14 cellular contexts compared by ENCODE assay signal in genomic region chr1:227212164-227212563, GRCh38.
DNase-seq lines count a peak whose midpoint lies in the region; ATAC-seq and TF ChIP-seq lines count a peak whose summit lies in the region.
"Had no signal": no experiment of that assay in that cellular context is flagged by ENCODE, and none has a peak within 500 bp of the region (broad histone marks: within the 10 kb centered on the region; RNA-seq: fewer than 3 reads in every experiment).

No MANE protein-coding gene starts in this region.

- H3K4me3 ChIP-seq in GM23338 (no peak overlapping the region), PC-3 (ENCODE audit: low read length) (no peak overlapping the region), endodermal cell (ENCODE audit: low read length) (no peak overlapping the region)
- H3K4me3 ChIP-seq: A549 had no signal

- TF ChIP-seq CTCF in GM23338 (conservative IDR thresholded peaks at IDR 0.05; ENCODE audit: low read depth in 2 of 2) (no peak), PC-3 (conservative IDR thresholded peaks at IDR 0.05; ENCODE audit: low read depth, low read length) (no peak), endodermal cell (conservative IDR thresholded peaks at IDR 0.05) (no peak)

- POLR2A ChIA-PET in PC-3 (lab: Charles Lee; ENCODE audit: unreplicated experiment), result no interaction called here

- H3K4me2 ChIP-seq in GM23338, result no peak overlapping the region
- no peak overlapping the region for H3K4me2 ChIP-seq in PC-3 (ENCODE audit: low read length)
- H3K4me2 ChIP-seq: A549 had no signal

- H3K9me3 Mint-ChIP-seq in GM23338 (no peaks in the 10 kb centered on the region), endodermal cell (peaks cover 2% of the 10 kb centered on the region)
- H3K9me3 Mint-ChIP-seq: CD14-positive monocyte; CD8-positive, alpha-beta T cell; IgD-negative memory B cell had no signal

- ATAC-seq in GM23338, result no peak
- ATAC-seq in PC-3, result no peak
- no peak for ATAC-seq in GM21390 (IDR thresholded peaks at IDR 0.05; ENCODE audit: unreplicated experiment)
- ATAC-seq: A549; CD8-positive, alpha-beta T cell had no signal

- H3F3A ChIP-seq in GM23338 (replicated peaks; ENCODE audit: low read depth) (no peaks in the 10 kb centered on the region), PC-3 (ENCODE audit: low read length, unreplicated experiment) (no peaks in the 10 kb centered on the region)

- DNase-seq in GM23338 (ENCODE audit: low spot score) (no peak), PC-3 (peak; percentile 32), endodermal cell (no peak), Ammon's horn (ENCODE audit: low spot score) (no peak)
- no peak for DNase-seq in stimulated activated CD4-positive, alpha-beta T cell treated with anti-CD3 and anti-CD28 coated beads, Interleukin-2, amount 100 ng/mL, for 24 hours
- DNase-seq: CD8-positive, alpha-beta T cell; COR-L47; DND-41; GF-D8; HCEC 1CT had no signal

- H3K4me1 Mint-ChIP-seq in GM23338, result peaks cover 2% of the 10 kb centered on the region; the same call in 1 of the 3 replicates
- no peaks in the 10 kb centered on the region for H3K4me1 Mint-ChIP-seq in endodermal cell
- H3K4me1 Mint-ChIP-seq: CD14-positive monocyte, IgD-negative memory B cell had no signal

- WGBS in endodermal cell (ENCODE audit: insufficient coverage in 1 of 2, insufficient read length in 1 of 2), 2 experiments, result 92 to 95% methylated on average over 3 of the region's 3 CpGs

- H3K36me3 ChIP-seq in GM23338 (ENCODE audit: insufficient read depth), result no peaks in the 10 kb centered on the region
- H3K36me3 ChIP-seq in PC-3 (ENCODE audit: low read depth, low read length), result no peaks in the 10 kb centered on the region
- H3K36me3 ChIP-seq in endodermal cell (ENCODE audit: control insufficient read depth, insufficient read depth, low read length), result peaks cover 12% of the 10 kb centered on the region

- CTCF ChIA-PET in PC-3 (lab: Charles Lee), result no interaction called here

- no TSS peak for BruUV-seq in PC-3 (replicated peaks; lab: Mats Ljungman, UMichigan)

- H3K4me1 ChIP-seq in GM23338 (ENCODE audit: insufficient read depth) (no peaks in the 10 kb centered on the region), PC-3 (ENCODE audit: insufficient read depth, low read length) (peaks cover 26% of the 10 kb centered on the region), endodermal cell (ENCODE audit: control insufficient read depth, insufficient read depth, low read length) (no peaks in the 10 kb centered on the region)

- H3K27ac ChIP-seq in GM23338 (ENCODE audit: low read depth) (no peak overlapping the region), PC-3 (ENCODE audit: low read length) (no peak overlapping the region), endodermal cell (ENCODE audit: low read depth, low read length) (no peak overlapping the region)
- H3K27ac ChIP-seq: A549 had no signal

- H3K9me2 ChIP-seq in GM23338 (ENCODE audit: insufficient read depth) (no peaks in the 10 kb centered on the region), PC-3 (replicated peaks; ENCODE audit: low read length) (no peaks in the 10 kb centered on the region)

- H3K27me3 ChIP-seq in GM23338 (ENCODE audit: insufficient read depth), result no peaks in the 10 kb centered on the region
- no peaks in the 10 kb centered on the region for H3K27me3 ChIP-seq in PC-3 (ENCODE audit: low read length)
- H3K27me3 ChIP-seq in endodermal cell (ENCODE audit: control insufficient read depth, insufficient read depth, low read length, poor library complexity, severe bottlenecking), result no peaks in the 10 kb centered on the region

- peaks cover 21% of the 10 kb centered on the region for H3K36me3 Mint-ChIP-seq in GM23338 (ENCODE audit: low read depth)
- peaks cover 18% of the 10 kb centered on the region for H3K36me3 Mint-ChIP-seq in endodermal cell (ENCODE audit: low read depth)
- H3K36me3 Mint-ChIP-seq: CD14-positive monocyte; CD8-positive, alpha-beta T cell; IgD-negative memory B cell had no signal

- H3K79me2 ChIP-seq in GM23338 (replicated peaks; ENCODE audit: insufficient read depth) (peaks cover 3% of the 10 kb centered on the region), PC-3 (ENCODE audit: low read length) (peaks cover 12% of the 10 kb centered on the region; the same call in 1 of the 2 replicates)

- H2AFZ ChIP-seq in GM23338, result no peak overlapping the region
- H2AFZ ChIP-seq in PC-3 (ENCODE audit: low read length), result no peak overlapping the region

- H3K9me3 ChIP-seq in PC-3 (ENCODE audit: low read length), result no peaks in the 10 kb centered on the region
- H3K9me3 ChIP-seq in endodermal cell (ENCODE audit: control insufficient read depth, low read length), result no peaks in the 10 kb centered on the region
- H3K9me3 ChIP-seq: A549 had no signal

- H3K27me3 Mint-ChIP-seq in GM23338 (ENCODE audit: insufficient read depth, low read depth, poor library complexity) (peaks cover 2% of the 10 kb centered on the region), endodermal cell (ENCODE audit: insufficient read depth) (no peaks in the 10 kb centered on the region)
- H3K27me3 Mint-ChIP-seq: IgD-negative memory B cell had no signal

- intact Hi-C loops in PC-3 (cut with micrococcal nuclease), result no loop called here

- H3K9ac ChIP-seq in PC-3 (ENCODE audit: low read length) (no peak overlapping the region), endodermal cell (ENCODE audit: extremely low read depth, low read length, poor library complexity, severe bottlenecking) (no peak overlapping the region)

- H3K27ac Mint-ChIP-seq in GM23338 (peak overlapping the region; percentile 36; the same call in 1 of the 2 replicates), endodermal cell (peak overlapping the region; percentile 9)
- H3K27ac Mint-ChIP-seq: CD14-positive monocyte; CD8-positive, alpha-beta T cell; IgD-negative memory B cell had no signal

- no peak overlapping the region for H3K4me3 Mint-ChIP-seq in GM23338
- no peak overlapping the region for H3K4me3 Mint-ChIP-seq in endodermal cell
- H3K4me3 Mint-ChIP-seq: CD14-positive monocyte; CD8-positive, alpha-beta T cell; IgD-negative memory B cell had no signal

- H4K20me1 ChIP-seq in GM23338 (replicated peaks; ENCODE audit: insufficient read depth) (no peaks in the 10 kb centered on the region), PC-3 (ENCODE audit: low read length) (no peaks in the 10 kb centered on the region)

TF ChIP-seq in GM23338, 12 proteins besides CTCF, POLR2A, EP300 and RAD21:
- TF ChIP-seq STAT1 (IDR thresholded peaks at IDR 0.05; ENCODE audit: unreplicated experiment) (no peak), POLR2AphosphoS5 (IDR thresholded peaks at IDR 0.05; ENCODE audit: low read depth) (no peak), EZH2phosphoT487 (IDR thresholded peaks at IDR 0.05; ENCODE audit: unreplicated experiment) (no peak), CREB1 (CRISPR knock-in tag; IDR thresholded peaks at IDR 0.05; ENCODE audit: low read depth) (no peak), NANOG (IDR thresholded peaks at IDR 0.05; ENCODE audit: borderline replicate concordance) (no peak), ETS1 (IDR thresholded peaks at IDR 0.05) (no peak)
TF ChIP-seq in GM23338: peak in this region for 0.
